In genomic region chr5:169637085-169637855, GRCh38 we compare ENCODE assay signal across 8 cellular contexts. TPM values are rescaled to one million over a fixed set of nuclear protein-coding genes. Genes with fewer than 3 reads are reported as not detected.
DNase-seq lines count a peak whose midpoint lies in the region; ATAC-seq and TF ChIP-seq lines count a peak whose summit lies in the region.

Gene DOCK2, plus strand, starts transcription at chr5:169637275. Its CDS starts 52 bp downstream, at chr5:169637327.

- H3K9me3 ChIP-seq in PC-3 (ENCODE audit: low read length), result peaks cover 3% of the 10 kb centered on the region; the same call in 1 of the 2 replicates

- H3K9me2 ChIP-seq in PC-3 (replicated peaks; ENCODE audit: low read length), result no peaks in the 10 kb centered on the region

- H3K36me3 ChIP-seq in PC-3 (ENCODE audit: low read depth, low read length), result no peaks in the 10 kb centered on the region

- CTCF ChIA-PET in T-cell (lab: Charles Lee) (interaction anchor here in 1 of 2 donors (0.8 to 1.3 kb wide), 2 partner anchors 53 to 55 kb away, joined by 3 to 14 read pairs; partner anchors contain the start of gene SPDL1), PC-3 (lab: Charles Lee) (no interaction called here)

- H3K4me2 ChIP-seq in PC-3 (ENCODE audit: low read length), result no peak within 1 kb of the TSS

- POLR2A ChIA-PET in T-cell (lab: Charles Lee) (interaction anchor here in 1 of 2 donors (1.0 kb wide), 1 partner anchor 54 kb away, joined by 6 read pairs; the partner anchor contains the start of gene SPDL1), PC-3 (lab: Charles Lee; ENCODE audit: unreplicated experiment) (no interaction called here)

- no peaks in the 10 kb centered on the region for H3K27me3 Mint-ChIP-seq in T-cell
- no peaks in the 10 kb centered on the region for H3K27me3 Mint-ChIP-seq in activated naive CD8-positive, alpha-beta T cell treated with anti-CD3 and anti-CD28 coated beads, Interleukin-2, amount 50 U/mL, for 24 hours

- H3K27ac ChIP-seq in layer of hippocampus (ENCODE audit: low read depth, low read length) (peak within 1 kb of the TSS; percentile 18), PC-3 (ENCODE audit: low read length) (no peak within 1 kb of the TSS)

- peaks cover 25% of the 10 kb centered on the region for H3K4me1 ChIP-seq in PC-3 (ENCODE audit: insufficient read depth, low read length)

- H2AFZ ChIP-seq in PC-3 (ENCODE audit: low read length), result no peak within 1 kb of the TSS

- no peak for TF ChIP-seq CTCF in PC-3 (conservative IDR thresholded peaks at IDR 0.05; ENCODE audit: low read depth, low read length)

- H3K4me1 Mint-ChIP-seq in T-cell, result peaks cover 54 to 58% (median 55%) of the 10 kb centered on the region in 3 donors
- H3K4me1 Mint-ChIP-seq in activated naive CD8-positive, alpha-beta T cell treated with anti-CD3 and anti-CD28 coated beads, Interleukin-2, amount 50 U/mL, for 24 hours, result peaks cover 49% of the 10 kb centered on the region

- H3K9me3 Mint-ChIP-seq in T-cell, result peaks cover 4 to 12% (median 7%) of the 10 kb centered on the region in 3 donors
- peaks cover 9% of the 10 kb centered on the region for H3K9me3 Mint-ChIP-seq in activated naive CD8-positive, alpha-beta T cell treated with anti-CD3 and anti-CD28 coated beads, Interleukin-2, amount 50 U/mL, for 24 hours

- TF ChIP-seq POLR2A in GM18526 (IDR thresholded peaks at IDR 0.05; ENCODE audit: extremely low read depth, insufficient read length), result peak; percentile 66

- peak within 1 kb of the TSS; percentile 90 to 95 for H3K27ac Mint-ChIP-seq in T-cell
- H3K27ac Mint-ChIP-seq in activated naive CD8-positive, alpha-beta T cell treated with anti-CD3 and anti-CD28 coated beads, Interleukin-2, amount 50 U/mL, for 24 hours, result peak within 1 kb of the TSS; percentile 93

- H3K79me2 ChIP-seq in PC-3 (ENCODE audit: low read length), result no peaks in the 10 kb centered on the region

- H3F3A ChIP-seq in PC-3 (ENCODE audit: low read length, unreplicated experiment), result no peaks in the 10 kb centered on the region

- H3K9ac ChIP-seq in PC-3 (ENCODE audit: low read length), result no peak within 1 kb of the TSS

- DNase-seq in T-cell (peak; percentile 43 to 79 (median 59)), cerebellum (ENCODE audit: low spot score) (no peak), PC-3 (no peak)
- peak; percentile 79 for DNase-seq in activated naive CD8-positive, alpha-beta T cell treated with anti-CD3 and anti-CD28 coated beads, Interleukin-2, amount 50 U/mL, for 24 hours
- DNase-seq in stimulated activated CD4-positive, alpha-beta T cell treated with anti-CD3 and anti-CD28 coated beads, TNF-alpha, amount 100 ng/mL, for 1 hour (ENCODE audit: low read depth in 3 of 3, low spot score in 1 of 3), result peak in 2 of 3 donors; percentile 34 to 52

- intact Hi-C loops in PC-3 (cut with micrococcal nuclease), result no loop called here

- no peaks in the 10 kb centered on the region for H4K20me1 ChIP-seq in PC-3 (ENCODE audit: low read length)

- ATAC-seq in HG02981 (IDR thresholded peaks at IDR 0.05; ENCODE audit: unreplicated experiment) (peak; percentile 90), T-cell (replicated peaks in 1 of 4) (peak; percentile 82 to 86 (median 83)), PC-3 (no peak)
- ATAC-seq in activated naive CD8-positive, alpha-beta T cell treated with anti-CD3 and anti-CD28 coated beads, Interleukin-2, amount 50 U/mL, for 24 hours, result peak; percentile 85

- peaks cover 32% of the 10 kb centered on the region for H3K36me3 Mint-ChIP-seq in T-cell
- peaks cover 35% of the 10 kb centered on the region for H3K36me3 Mint-ChIP-seq in activated naive CD8-positive, alpha-beta T cell treated with anti-CD3 and anti-CD28 coated beads, Interleukin-2, amount 50 U/mL, for 24 hours (ENCODE audit: low read depth)

- peak within 1 kb of the TSS; percentile 90 to 96 (median 90) for H3K4me3 Mint-ChIP-seq in T-cell
- H3K4me3 Mint-ChIP-seq in activated naive CD8-positive, alpha-beta T cell treated with anti-CD3 and anti-CD28 coated beads, Interleukin-2, amount 50 U/mL, for 24 hours, result peak within 1 kb of the TSS; percentile 90

- BruUV-seq in PC-3 (replicated peaks; lab: Mats Ljungman, UMichigan), result no TSS peak

- H3K4me3 ChIP-seq in PC-3 (ENCODE audit: low read length), result no peak within 1 kb of the TSS

- peaks cover 6% of the 10 kb centered on the region for H3K27me3 ChIP-seq in layer of hippocampus (ENCODE audit: control insufficient read depth, insufficient read depth, low read length)
- H3K27me3 ChIP-seq in PC-3 (ENCODE audit: low read length), result no peaks in the 10 kb centered on the region

RNA-seq across cellular contexts. Expression of gene DOCK2, which starts in this region (rescaled TPM):
- total RNA-seq in T-cell (100 to 1,000 TPM; 168 to 303 (median 197) TPM), cerebellum (5.8 TPM), PC-3 (2014; rRNA removed) (0.26 and 0.58 TPM in 2 replicates)

Comparison
In these comparisons a context has a peak if more than half of its experiments do, and no peak if none do; other contexts are left out.
1. RNA of gene DOCK2 (total RNA-seq): 168 to 303 TPM in T-cell; 5.8 TPM in cerebellum (single experiment) and 0.26 to 0.58 TPM in PC-3; every median in the first group is over 10 times any median in the second.
2. DNase-seq: peak in T-cell (34 of 34), activated naive CD8-positive, alpha-beta T cell treated with anti-CD3 and anti-CD28 coated beads, Interleukin-2, amount 50 U/mL, for 24 hours (single experiment) and stimulated activated CD4-positive, alpha-beta T cell treated with anti-CD3 and anti-CD28 coated beads, TNF-alpha, amount 100 ng/mL, for 1 hour (2 of 3); none in cerebellum (single experiment) and PC-3 (single experiment).